ENCODE assay signal across 10 cellular contexts in genomic region chr12:45259732-45260480, GRCh38. TPM values are rescaled to one million over a fixed set of nuclear protein-coding genes. Genes with fewer than 3 reads are reported as not detected.
DNase-seq lines count a peak whose midpoint lies in the region; ATAC-seq and TF ChIP-seq lines count a peak whose summit lies in the region.
"Had no signal": no experiment of that assay in that cellular context is flagged by ENCODE, and none has a peak within 500 bp of the region (broad histone marks: within the 10 kb centered on the region; RNA-seq: fewer than 3 reads in every experiment).

No MANE protein-coding gene starts in this region.

- peak overlapping the region in 4 of 5 experiments; percentile 31 to 57 (median 37) for H3K4me3 Mint-ChIP-seq in brain

- in situ Hi-C loops in KBM-7 (cut with MboI; ENCODE audit: low pct_unique_long_range_greater_than_20kb, low sequenced_read_pairs) = no loop called here

- peaks cover 42% of the 10 kb centered on the region for H3K4me1 Mint-ChIP-seq in brain

- H3K27me3 Mint-ChIP-seq in brain = no peaks in the 10 kb centered on the region

- ATAC-seq in GM19023 (IDR thresholded peaks at IDR 0.05; ENCODE audit: unreplicated experiment) = no peak

- no peaks in the 10 kb centered on the region for H3K36me3 Mint-ChIP-seq in brain

- no peaks in the 10 kb centered on the region for H3K9me3 Mint-ChIP-seq in brain

- TF ChIP-seq CTCF in brain (conservative IDR thresholded peaks at IDR 0.05) = no peak

- H3K27ac Mint-ChIP-seq in brain = peak overlapping the region in 4 of 5 experiments; percentile 41 to 85 (median 82)

- DNase-seq in AG08395 (ENCODE audit: low spot score) = peak; percentile 50
- peak; percentile 85 for DNase-seq in KBM-7
- DNase-seq in left kidney (ENCODE audit: low read depth, low spot score) = peak; percentile 37
- no peak for DNase-seq in NCI-H748 treated with DMSO at 0.1 percent for 48 hours (lab: John Stamatoyannopoulos, UW)
- no peak for DNase-seq in NCI-H82 (lab: John Stamatoyannopoulos, UW)
- DNase-seq in SW480 (ENCODE audit: low spot score) = no peak
- DNase-seq: cortex of kidney, NCI-H1092 treated with DMSO at 0.1 percent for 48 hours had no signal

RNA-seq across cellular contexts. Expression of gene ANO6, which starts 44.0 kb away (rescaled TPM):
- polyA plus RNA-seq in brain (ENCODE audit: insufficient read depth, low read depth, low replicate concordance) = 16.5 TPM

Comparison
In these comparisons a context has a peak if more than half of its experiments do, and no peak if none do; other contexts are left out.
1. DNase-seq: peak in AG08395 (single experiment), KBM-7 (single experiment) and left kidney (single experiment); none in NCI-H748 treated with DMSO at 0.1 percent for 48 hours (single experiment), NCI-H82 (single experiment) and SW480 (single experiment).